2 cellular contexts compared by ENCODE assay signal in genomic region chr5:157354825-157355224, GRCh38.
TF ChIP-seq lines count a peak whose summit lies in the region.

No MANE protein-coding gene starts in this region.

TF ChIP-seq in IMR-90, 13 proteins besides CTCF, POLR2A, EP300 and RAD21:
- TF ChIP-seq USF2 (IDR thresholded peaks at IDR 0.05; ENCODE audit: low read depth, low read length): no peak
- TF ChIP-seq MXI1 (IDR thresholded peaks at IDR 0.05; ENCODE audit: borderline replicate concordance, low read depth, low read length): no peak
- TF ChIP-seq RCOR1 (IDR thresholded peaks at IDR 0.05; ENCODE audit: insufficient replicate concordance, low read length): no peak
- TF ChIP-seq MAZ (IDR thresholded peaks at IDR 0.05; ENCODE audit: borderline replicate concordance, low read depth, low read length): no peak
- TF ChIP-seq NFE2L2 (IDR thresholded peaks at IDR 0.05; ENCODE audit: low read depth, low read length): no peak
- no peak for TF ChIP-seq SMC3 (IDR thresholded peaks at IDR 0.05; ENCODE audit: low read depth, low read length)
- TF ChIP-seq ELK1 (IDR thresholded peaks at IDR 0.05; ENCODE audit: borderline replicate concordance, low read depth, low read length): no peak
- TF ChIP-seq BHLHE40 (IDR thresholded peaks at IDR 0.05; ENCODE audit: low read depth, low read length): no peak
- no peak for TF ChIP-seq MAFK (IDR thresholded peaks at IDR 0.05; ENCODE audit: low read depth, low read length)
- TF ChIP-seq CEBPB (IDR thresholded peaks at IDR 0.05; ENCODE audit: low read depth, low read length): no peak
- TF ChIP-seq RFX5 (IDR thresholded peaks at IDR 0.05; ENCODE audit: low read depth, low read length): no peak
- TF ChIP-seq CHD1 (IDR thresholded peaks at IDR 0.05; ENCODE audit: low read depth, low read length): no peak
- no peak for TF ChIP-seq FOS (IDR thresholded peaks at IDR 0.05; ENCODE audit: low read depth, low read length)

TF ChIP-seq in GM12878, 131 proteins besides CTCF, POLR2A, EP300 and RAD21 (continued from another document):
- TF ChIP-seq ZBED1 (IDR thresholded peaks at IDR 0.05; ENCODE audit: borderline replicate concordance): no peak
- TF ChIP-seq SPI1 (IDR thresholded peaks at IDR 0.05; ENCODE audit: borderline replicate concordance, insufficient read depth, low read depth, low read length): no peak
- no peak for TF ChIP-seq SIX5 (IDR thresholded peaks at IDR 0.05; ENCODE audit: low read depth, low read length, severe bottlenecking)
- TF ChIP-seq IRF4 (IDR thresholded peaks at IDR 0.05; ENCODE audit: low read depth, low read length): no peak
- TF ChIP-seq ZBTB40 (IDR thresholded peaks at IDR 0.05; ENCODE audit: borderline replicate concordance): no peak
- no peak for TF ChIP-seq CEBPZ (IDR thresholded peaks at IDR 0.05; ENCODE audit: low read depth, low read length)
TF ChIP-seq in GM12878: peak in this region for 0.
